In genomic region chr18:61764381-61764780, GRCh38 we compare ENCODE assay signal across 15 cellular contexts.
DNase-seq lines count a peak whose midpoint lies in the region; ATAC-seq and TF ChIP-seq lines count a peak whose summit lies in the region.
"Had no signal": no experiment of that assay in that cellular context is flagged by ENCODE, and none has a peak within 500 bp of the region (broad histone marks: within the 10 kb centered on the region; RNA-seq: fewer than 3 reads in every experiment).

No MANE protein-coding gene starts in this region.

- no peak for TF ChIP-seq POLR2A in upper lobe of left lung (IDR thresholded peaks at IDR 0.05)

- no peak for TF ChIP-seq CTCF in upper lobe of left lung (IDR thresholded peaks at IDR 0.05)

- peaks cover 0 to 3% (median 0%) of the 10 kb centered on the region in 4 donors for H3K4me1 ChIP-seq in upper lobe of left lung
- H3K4me1 ChIP-seq: HAP-1 had no signal

- 59 to 60% methylated on average over 2 of the region's 2 CpGs for WGBS in upper lobe of left lung, 2 donors

- H3K4me1 Mint-ChIP-seq in activated T-helper 17 cell treated with anti-CD3 and anti-CD28 coated beads, Interleukin-2, amount 50 U/mL, for 72 hours = peaks cover 11% of the 10 kb centered on the region
- H3K4me1 Mint-ChIP-seq in natural killer cell treated with Interleukin-12 subunit alpha and Interleukin-12 subunit beta and Interleukin-15 and Interleukin-18, amount 100 ng/mL, for 72 hours (ENCODE audit: low read depth in 2 of 2) = peaks cover 14 to 19% of the 10 kb centered on the region in 2 donors

- ATAC-seq in GM18520 (IDR thresholded peaks at IDR 0.05; ENCODE audit: unreplicated experiment) = peak; percentile 96
- peak; percentile 74 for ATAC-seq in HG02798 (IDR thresholded peaks at IDR 0.05; ENCODE audit: poor library complexity, unreplicated experiment)
- ATAC-seq in activated T-helper 17 cell treated with anti-CD3 and anti-CD28 coated beads, Interleukin-2, amount 50 U/mL, for 72 hours (replicated peaks) = peak; percentile 84
- peak; percentile 80 to 92 for ATAC-seq in natural killer cell treated with Interleukin-12 subunit alpha and Interleukin-12 subunit beta and Interleukin-15 and Interleukin-18, amount 100 ng/mL, for 72 hours
- ATAC-seq in upper lobe of left lung (ENCODE audit: low FRiP score in 2 of 2) = no peak

- H3K27ac ChIP-seq in upper lobe of left lung = no peak overlapping the region
- H3K27ac ChIP-seq: HL-60, neutrophil had no signal

- no peaks in the 10 kb centered on the region for H3K27me3 ChIP-seq in upper lobe of left lung

- H3K36me3 Mint-ChIP-seq in activated T-helper 17 cell treated with anti-CD3 and anti-CD28 coated beads, Interleukin-2, amount 50 U/mL, for 72 hours (ENCODE audit: low read depth) = no peaks in the 10 kb centered on the region
- peaks cover 6% of the 10 kb centered on the region for H3K36me3 Mint-ChIP-seq in natural killer cell treated with Interleukin-12 subunit alpha and Interleukin-12 subunit beta and Interleukin-15 and Interleukin-18, amount 100 ng/mL, for 72 hours
- H3K36me3 Mint-ChIP-seq: CD8-positive, alpha-beta memory T cell had no signal

- in situ Hi-C loops in G401 (cut with HindIII; ENCODE audit: low sequenced_read_pairs) = no loop called here

- H3K9me3 Mint-ChIP-seq in activated T-helper 17 cell treated with anti-CD3 and anti-CD28 coated beads, Interleukin-2, amount 50 U/mL, for 72 hours = peaks cover 4% of the 10 kb centered on the region
- no peaks in the 10 kb centered on the region for H3K9me3 Mint-ChIP-seq in natural killer cell treated with Interleukin-12 subunit alpha and Interleukin-12 subunit beta and Interleukin-15 and Interleukin-18, amount 100 ng/mL, for 72 hours
- H3K9me3 Mint-ChIP-seq: T-helper 1 cell treated with Interleukin-12 subunit alpha and Interleukin-12 subunit beta and Interleukin-4 antibody, amounts not matched to agents 30 μg/mL and 1 μg/mL, for 36 hours had no signal

- H3K4me3 ChIP-seq in upper lobe of left lung = no peak overlapping the region
- H3K4me3 ChIP-seq: HAP-1 had no signal

- peaks cover 4% of the 10 kb centered on the region for H3K27me3 Mint-ChIP-seq in activated T-helper 17 cell treated with anti-CD3 and anti-CD28 coated beads, Interleukin-2, amount 50 U/mL, for 72 hours
- peaks cover 43 to 50% of the 10 kb centered on the region in 2 donors for H3K27me3 Mint-ChIP-seq in natural killer cell treated with Interleukin-12 subunit alpha and Interleukin-12 subunit beta and Interleukin-15 and Interleukin-18, amount 100 ng/mL, for 72 hours

- H3K9me3 ChIP-seq in upper lobe of left lung = no peaks in the 10 kb centered on the region
- H3K9me3 ChIP-seq: HAP-1, neutrophil had no signal

- no peaks in the 10 kb centered on the region for H3K36me3 ChIP-seq in upper lobe of left lung
- H3K36me3 ChIP-seq: HAP-1, neutrophil had no signal

- TF ChIP-seq EP300 in upper lobe of left lung (IDR thresholded peaks at IDR 0.05) = no peak

- H3K27ac Mint-ChIP-seq in activated T-helper 17 cell treated with anti-CD3 and anti-CD28 coated beads, Interleukin-2, amount 50 U/mL, for 72 hours = no peak overlapping the region
- peak overlapping the region in 1 of 2 donors; percentile 35 for H3K27ac Mint-ChIP-seq in natural killer cell treated with Interleukin-12 subunit alpha and Interleukin-12 subunit beta and Interleukin-15 and Interleukin-18, amount 100 ng/mL, for 72 hours
- H3K27ac Mint-ChIP-seq: T-helper 1 cell treated with Interleukin-12 subunit alpha and Interleukin-12 subunit beta and Interleukin-4 antibody, amounts not matched to agents 30 μg/mL and 1 μg/mL, for 36 hours had no signal

- no peak overlapping the region for H3K4me3 Mint-ChIP-seq in activated T-helper 17 cell treated with anti-CD3 and anti-CD28 coated beads, Interleukin-2, amount 50 U/mL, for 72 hours
- no peak overlapping the region for H3K4me3 Mint-ChIP-seq in natural killer cell treated with Interleukin-12 subunit alpha and Interleukin-12 subunit beta and Interleukin-15 and Interleukin-18, amount 100 ng/mL, for 72 hours
- H3K4me3 Mint-ChIP-seq: T-helper 1 cell treated with Interleukin-12 subunit alpha and Interleukin-12 subunit beta and Interleukin-4 antibody, amounts not matched to agents 30 μg/mL and 1 μg/mL, for 36 hours had no signal

- no peak for DNase-seq in natural killer cell treated with Interleukin-12 subunit alpha and Interleukin-12 subunit beta and Interleukin-15 and Interleukin-18, amount 100 ng/mL, for 72 hours (ENCODE audit: low spot score)
- DNase-seq in EL (no peak), G401 (ENCODE audit: low spot score) (no peak), upper lobe of left lung (no peak)
- DNase-seq in stimulated activated naive CD4-positive, alpha-beta T cell (lab: John Stamatoyannopoulos, UW) = no peak
- DNase-seq: NCI-H1417 treated with DMSO at 0.1 percent for 48 hours; stimulated activated CD4-positive, alpha-beta T cell treated with anti-CD3 and anti-CD28 coated beads, Interleukin-1b, Interleukin-23, amount 100 ng/mL, for 48 hours had no signal

Comparison
In these comparisons a context has a peak if more than half of its experiments do, and no peak if none do; other contexts are left out.
1. ATAC-seq: peak in GM18520 (single experiment), HG02798 (single experiment), activated T-helper 17 cell treated with anti-CD3 and anti-CD28 coated beads, Interleukin-2, amount 50 U/mL, for 72 hours (single experiment) and natural killer cell treated with Interleukin-12 subunit alpha and Interleukin-12 subunit beta and Interleukin-15 and Interleukin-18, amount 100 ng/mL, for 72 hours (2 of 2); none in upper lobe of left lung (0 of 2).